ENCODE assay signal across 33 cellular contexts in genomic region chr6:93940381-93940780, GRCh38.
"Had no signal": no experiment of that assay in that cellular context is flagged by ENCODE, and none has a peak within 500 bp of the region (broad histone marks: within the 10 kb centered on the region; RNA-seq: fewer than 3 reads in every experiment).

No MANE protein-coding gene starts in this region.

- H3K4me1 ChIP-seq: ascending aorta, breast epithelium, esophagus muscularis mucosa, foreskin keratinocyte, gastrocnemius medialis, heart left ventricle had no signal

- H3K27me3 ChIP-seq: ascending aorta, breast epithelium, cardiac muscle cell, dorsolateral prefrontal cortex, esophagus muscularis mucosa, foreskin keratinocyte, gastrocnemius medialis, heart left ventricle had no signal

- H3K27me3 Mint-ChIP-seq: activated CD4-positive, alpha-beta memory T cell treated with anti-CD3 and anti-CD28 coated beads, Interleukin-2, amount 10 ng/mL, durations not matched to agents 7 days and 5 days; activated CD4-positive, alpha-beta T cell treated with anti-CD3 and anti-CD28 coated beads, Interleukin-2, amount 10 ng/mL, durations not matched to agents 7 days and 5 days; activated naive CD4-positive, alpha-beta T cell treated with anti-CD3 and anti-CD28 coated beads, Interleukin-2, amount 10 ng/mL, durations not matched to agents 7 days and 5 days; activated naive CD8-positive, alpha-beta T cell treated with anti-CD3 and anti-CD28 coated beads, Interleukin-2, amount 10 ng/mL, durations not matched to agents 7 days and 5 days; activated T-cell treated with anti-CD3 and anti-CD28 coated beads, Interleukin-2, amount 50 U/mL, for 24 hours; brain; dendritic cell treated with granulocyte-macrophage colony-stimulating factor and Interleukin-4, amounts not matched to agents 40 ng/mL and 50 ng/mL, for 4 days; effector memory CD8-positive, alpha-beta T cell had no signal

- H3K4me3 Mint-ChIP-seq: activated CD4-positive, alpha-beta memory T cell treated with anti-CD3 and anti-CD28 coated beads, Interleukin-2, amount 10 ng/mL, durations not matched to agents 7 days and 5 days; activated CD4-positive, alpha-beta T cell treated with anti-CD3 and anti-CD28 coated beads, Interleukin-2, amount 10 ng/mL, durations not matched to agents 7 days and 5 days; activated naive CD4-positive, alpha-beta T cell treated with anti-CD3 and anti-CD28 coated beads, Interleukin-2, amount 10 ng/mL, durations not matched to agents 7 days and 5 days; activated naive CD8-positive, alpha-beta T cell treated with anti-CD3 and anti-CD28 coated beads, Interleukin-2, amount 10 ng/mL, durations not matched to agents 7 days and 5 days; activated T-cell treated with anti-CD3 and anti-CD28 coated beads, Interleukin-2, amount 50 U/mL, for 24 hours; activated T-cell treated with anti-CD3 and anti-CD28 coated beads, Interleukin-2, amount 50 U/mL, for 72 hours; brain; dendritic cell treated with granulocyte-macrophage colony-stimulating factor and Interleukin-4, amounts not matched to agents 40 ng/mL and 50 ng/mL, for 4 days; effector memory CD8-positive, alpha-beta T cell; WTC11 had no signal

- H3K9me3 Mint-ChIP-seq: activated CD4-positive, alpha-beta T cell treated with anti-CD3 and anti-CD28 coated beads, Interleukin-2, amount 10 ng/mL, durations not matched to agents 7 days and 5 days; activated naive CD4-positive, alpha-beta T cell treated with anti-CD3 and anti-CD28 coated beads, Interleukin-2, amount 10 ng/mL, durations not matched to agents 7 days and 5 days; activated naive CD8-positive, alpha-beta T cell treated with anti-CD3 and anti-CD28 coated beads, Interleukin-2, amount 10 ng/mL, durations not matched to agents 7 days and 5 days; brain; dendritic cell treated with granulocyte-macrophage colony-stimulating factor and Interleukin-4, amounts not matched to agents 40 ng/mL and 50 ng/mL, for 4 days; WTC11 had no signal

- H3K27ac Mint-ChIP-seq: activated CD4-positive, alpha-beta memory T cell treated with anti-CD3 and anti-CD28 coated beads, Interleukin-2, amount 10 ng/mL, durations not matched to agents 7 days and 5 days; activated CD4-positive, alpha-beta T cell treated with anti-CD3 and anti-CD28 coated beads, Interleukin-2, amount 10 ng/mL, durations not matched to agents 7 days and 5 days; activated naive CD4-positive, alpha-beta T cell treated with anti-CD3 and anti-CD28 coated beads, Interleukin-2, amount 10 ng/mL, durations not matched to agents 7 days and 5 days; activated naive CD4-positive, alpha-beta T cell treated with anti-CD3 and anti-CD28 coated beads, Interleukin-2, amount 50 U/mL, for 72 hours; activated naive CD8-positive, alpha-beta T cell treated with anti-CD3 and anti-CD28 coated beads, Interleukin-2, amount 10 ng/mL, durations not matched to agents 7 days and 5 days; activated T-cell treated with anti-CD3 and anti-CD28 coated beads, Interleukin-2, amount 50 U/mL, for 24 hours; activated T-cell treated with anti-CD3 and anti-CD28 coated beads, Interleukin-2, amount 50 U/mL, for 72 hours; brain; dendritic cell treated with granulocyte-macrophage colony-stimulating factor and Interleukin-4, amounts not matched to agents 40 ng/mL and 50 ng/mL, for 4 days; effector memory CD8-positive, alpha-beta T cell; WTC11 had no signal

- H3K27ac ChIP-seq: ascending aorta, breast epithelium, cardiac muscle cell, coronary artery, dorsolateral prefrontal cortex, esophagus muscularis mucosa, foreskin keratinocyte, gastrocnemius medialis, heart left ventricle had no signal

- H3K9me3 ChIP-seq: ascending aorta, breast epithelium, esophagus muscularis mucosa, gastrocnemius medialis, heart left ventricle had no signal

- DNase-seq: activated CD4-positive, alpha-beta memory T cell treated with anti-CD3 and anti-CD28 coated beads, Interleukin-2, amount 10 ng/mL, durations not matched to agents 7 days and 5 days; activated CD4-positive, alpha-beta T cell treated with anti-CD3 and anti-CD28 coated beads for 1 hour; activated CD4-positive, alpha-beta T cell treated with anti-CD3 and anti-CD28 coated beads for 4 hours; activated CD4-positive, alpha-beta T cell treated with anti-CD3 and anti-CD28 coated beads, Interleukin-2, amount 10 ng/mL, durations not matched to agents 7 days and 5 days; activated CD4-positive, alpha-beta T cell treated with anti-CD3 and anti-CD28 coated beads, Interleukin-2, amount 50 U/mL, for 4 hours; activated CD8-positive, alpha-beta memory T cell treated with anti-CD3 and anti-CD28 coated beads, Interleukin-2, amount 50 U/mL, for 48 hours; activated gamma-delta T cell; activated naive CD4-positive, alpha-beta T cell; activated naive CD4-positive, alpha-beta T cell treated with anti-CD3 and anti-CD28 coated beads, Interleukin-2, amount 10 ng/mL, durations not matched to agents 7 days and 5 days; activated naive CD8-positive, alpha-beta T cell treated with anti-CD3 and anti-CD28 coated beads, Interleukin-2, amount 10 ng/mL, durations not matched to agents 7 days and 5 days; activated T-cell treated with anti-CD3 and anti-CD28 coated beads for 4 hours; activated T-cell treated with anti-CD3 and anti-CD28 coated beads, Interleukin-2, amount 50 U/mL, for 24 hours; activated T-cell treated with anti-CD3 and anti-CD28 coated beads, Interleukin-2, amount 50 U/mL, for 72 hours; central memory CD4-positive, alpha-beta T cell; cerebellar nuclear complex; dorsolateral prefrontal cortex; effector CD4-positive, alpha-beta T cell; effector memory CD8-positive, alpha-beta T cell; erythroblast; foreskin keratinocyte; gastrocnemius medialis; glutamatergic neuron; heart left ventricle; T-helper 2 cell had no signal

- ATAC-seq: activated naive CD4-positive, alpha-beta T cell treated with anti-CD3 and anti-CD28 coated beads, Interleukin-2, amount 50 U/mL, for 72 hours; activated T-cell treated with anti-CD3 and anti-CD28 coated beads, Interleukin-2, amount 50 U/mL, for 72 hours; effector memory CD8-positive, alpha-beta T cell; foreskin keratinocyte; gastrocnemius medialis; heart left ventricle; WTC11 had no signal

- H3K4me3 ChIP-seq: ascending aorta, breast epithelium, cardiac muscle cell, coronary artery, dorsolateral prefrontal cortex, esophagus muscularis mucosa, gastrocnemius medialis, heart left ventricle had no signal

- H3K4me1 Mint-ChIP-seq: activated CD4-positive, alpha-beta memory T cell treated with anti-CD3 and anti-CD28 coated beads, Interleukin-2, amount 10 ng/mL, durations not matched to agents 7 days and 5 days; activated CD4-positive, alpha-beta T cell treated with anti-CD3 and anti-CD28 coated beads, Interleukin-2, amount 10 ng/mL, durations not matched to agents 7 days and 5 days; activated naive CD4-positive, alpha-beta T cell treated with anti-CD3 and anti-CD28 coated beads, Interleukin-2, amount 10 ng/mL, durations not matched to agents 7 days and 5 days; activated naive CD8-positive, alpha-beta T cell treated with anti-CD3 and anti-CD28 coated beads, Interleukin-2, amount 10 ng/mL, durations not matched to agents 7 days and 5 days had no signal

- H3K36me3 ChIP-seq: ascending aorta, breast epithelium, cardiac muscle cell, esophagus muscularis mucosa, gastrocnemius medialis, heart left ventricle had no signal

- H3K36me3 Mint-ChIP-seq: activated naive CD4-positive, alpha-beta T cell treated with anti-CD3 and anti-CD28 coated beads, Interleukin-2, amount 10 ng/mL, durations not matched to agents 7 days and 5 days; activated naive CD4-positive, alpha-beta T cell treated with anti-CD3 and anti-CD28 coated beads, Interleukin-2, amount 50 U/mL, for 72 hours; activated naive CD8-positive, alpha-beta T cell treated with anti-CD3 and anti-CD28 coated beads, Interleukin-2, amount 10 ng/mL, durations not matched to agents 7 days and 5 days; brain; WTC11 had no signal
